In the genomic region with DNA sequence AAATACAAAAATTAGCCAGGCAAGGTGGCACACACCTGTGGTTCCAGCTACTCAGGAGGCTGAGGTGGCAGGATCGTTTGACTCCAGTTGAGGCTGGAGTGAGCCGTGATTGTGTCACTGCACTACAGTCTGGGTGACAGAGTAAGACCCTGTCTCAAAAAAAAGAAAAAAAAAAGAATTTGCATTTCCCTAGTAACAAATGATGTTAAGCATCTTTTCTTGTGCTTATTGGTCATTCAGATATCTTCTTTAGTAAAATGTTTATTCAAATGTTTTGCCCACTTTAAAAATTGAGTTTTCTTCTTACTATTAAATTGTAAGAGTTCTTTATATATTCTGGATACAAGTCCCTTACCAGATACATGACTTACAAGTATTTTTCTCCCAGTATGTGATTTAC, we compare ENCODE assay signal across 16 cellular contexts. TPM values are rescaled to one million over a fixed set of nuclear protein-coding genes. Genes with fewer than 3 reads are reported as not detected.
DNase-seq lines count a peak whose midpoint lies in the region; ATAC-seq, FAIRE-seq and TF ChIP-seq lines count a peak whose summit lies in the region.
"Had no signal": no experiment of that assay in that cellular context is flagged by ENCODE, and none has a peak within 500 bp of the region (broad histone marks: within the 10 kb centered on the region; RNA-seq: fewer than 3 reads in every experiment).

No MANE protein-coding gene starts in this region.

- peaks cover 34% of the 10 kb centered on the region for H3K36me3 ChIP-seq in DOHH2 (ENCODE audit: control insufficient read depth, low read length)
- no peaks in the 10 kb centered on the region for H3K36me3 ChIP-seq in K562 (ENCODE audit: control insufficient read depth, insufficient read depth, low read length)
- no peaks in the 10 kb centered on the region for H3K36me3 ChIP-seq in Peyer's patch
- H3K36me3 ChIP-seq: SJSA1 had no signal

- H3K27me3 ChIP-seq in DOHH2 (ENCODE audit: control insufficient read depth, low read length) (no peaks in the 10 kb centered on the region), K562 (ENCODE audit: control insufficient read depth in 2 of 2, insufficient read depth in 2 of 2, low read length in 2 of 2) (no peaks in the 10 kb centered on the region), Peyer's patch (no peaks in the 10 kb centered on the region)
- H3K27me3 ChIP-seq: SJSA1 had no signal

- no peak for FAIRE-seq in K562 (lab: Jason Lieb, UNC)

- no peak for TF ChIP-seq CTCF in DOHH2 (IDR thresholded peaks at IDR 0.05; ENCODE audit: low read depth, low read length, poor library complexity, severe bottlenecking)
- TF ChIP-seq CTCF in K562 (IDR thresholded peaks at IDR 0.05 in 2 of 3, conservative IDR thresholded peaks at IDR 0.05 in 1 of 3; ENCODE audit: insufficient read depth in 2 of 3, low read depth in 1 of 3, low read length in 3 of 3), result no peak
- TF ChIP-seq CTCF in Peyer's patch (IDR thresholded peaks at IDR 0.05), result no peak

- TF ChIP-seq RAD21 in K562 (CRISPR knock-in tag; conservative IDR thresholded peaks at IDR 0.05 in 1 of 2, IDR thresholded peaks at IDR 0.05 in 1 of 2), result no peak

- H3F3A ChIP-seq in DOHH2 (ENCODE audit: control insufficient read depth, insufficient read depth), result peaks cover 10% of the 10 kb centered on the region

- H3K9ac ChIP-seq in K562 (ENCODE audit: insufficient read depth in 1 of 2, low read depth in 2 of 2, low read length in 2 of 2), result no peak overlapping the region

- H3K79me2 ChIP-seq in DOHH2 (ENCODE audit: control insufficient read depth, low read length) (no peaks in the 10 kb centered on the region), K562 (ENCODE audit: control insufficient read depth, insufficient read depth, low read length) (no peaks in the 10 kb centered on the region)

- peak; percentile 57 for DNase-seq in NAMALWA (ENCODE audit: low spot score)
- no peak for DNase-seq in K562 (ENCODE audit: extremely low read depth in 1 of 4, low spot score in 3 of 4)
- no peak for DNase-seq in GDM1 (lab: John Stamatoyannopoulos, UW)
- DNase-seq in medulla oblongata (ENCODE audit: extremely low spot score), result no peak
- no peak for DNase-seq in Peyer's patch
- DNase-seq in NCI-H2196 treated with DMSO at 0.1 percent for 48 hours (lab: John Stamatoyannopoulos, UW; ENCODE audit: unreplicated experiment), result no peak
- DNase-seq: DND-41, H7, NCI-H1436 treated with DMSO at 0.1 percent for 48 hours, NCI-H2081 treated with DMSO at 0.1 percent for 48 hours, NCI-H526, PC-3, T-helper 9 cell had no signal

- H3K4me1 ChIP-seq in DOHH2 (ENCODE audit: control insufficient read depth, low read length) (peaks cover 56% of the 10 kb centered on the region), K562 (replicated peaks in 1 of 2; ENCODE audit: control insufficient read depth in 2 of 2, insufficient read depth in 2 of 2, low read length in 2 of 2) (no peaks in the 10 kb centered on the region), Peyer's patch (no peaks in the 10 kb centered on the region)

- H3K9me3 ChIP-seq in DOHH2 (ENCODE audit: control insufficient read depth, insufficient read depth, low read length) (peaks cover 13% of the 10 kb centered on the region; the same call in 1 of the 2 replicates), K562 (replicated peaks; ENCODE audit: control insufficient read depth, insufficient read depth, low read depth, low read length) (no peaks in the 10 kb centered on the region), Peyer's patch (no peaks in the 10 kb centered on the region)
- H3K9me3 ChIP-seq: SJSA1 had no signal

- intact Hi-C loops in K562 (cut with micrococcal nuclease), result no loop called here

- TF ChIP-seq POLR2A in K562 (conservative IDR thresholded peaks at IDR 0.05), result no peak
- no peak for TF ChIP-seq POLR2A in Peyer's patch (IDR thresholded peaks at IDR 0.05)

- TF ChIP-seq EP300 in K562 (IDR thresholded peaks at IDR 0.05; ENCODE audit: low read length), result no peak

- H3K9me2 ChIP-seq in DOHH2 (replicated peaks; ENCODE audit: control insufficient read depth, low read length), result no peaks in the 10 kb centered on the region

- no peak for ATAC-seq in K562
- ATAC-seq: PC-3, T-cell had no signal

- in situ Hi-C loops in K562 (cut with MboI), result no loop called here

- H3K4me3 ChIP-seq in DOHH2 (ENCODE audit: low read length) (peak overlapping the region; percentile 58), K562 (no peak overlapping the region), Peyer's patch (no peak overlapping the region)
- H3K4me3 ChIP-seq: SJSA1 had no signal

- H3K27ac ChIP-seq in DOHH2 (ENCODE audit: low read depth, low read length), result peak overlapping the region; percentile 93
- no peak overlapping the region for H3K27ac ChIP-seq in K562 (ENCODE audit: extremely low read depth, low read depth, low read length)
- H3K27ac ChIP-seq in Peyer's patch, result no peak overlapping the region
- H3K27ac ChIP-seq: SJSA1 had no signal

- H3K4me2 ChIP-seq in DOHH2 (ENCODE audit: low read length) (peak overlapping the region; percentile 66), K562 (ENCODE audit: insufficient read depth, low read length) (no peak overlapping the region)

- POLR2A ChIA-PET in K562 (lab: Yijun Ruan, JAX), result no interaction called here

- 4% methylated on average over 2 of the region's 2 CpGs for WGBS in K562 (ENCODE audit: insufficient coverage, low coverage, missing lambda C conversion rate)

- H2AFZ ChIP-seq in K562 (ENCODE audit: low read depth, low read length), result no peak overlapping the region

- BruUV-seq in K562 (replicated peaks; lab: Mats Ljungman, UMichigan), result no TSS peak

- H3K9me1 ChIP-seq in K562 (ENCODE audit: control insufficient read depth, insufficient read depth, low read length), result no peaks in the 10 kb centered on the region

- CTCF ChIA-PET in K562 (lab: Yijun Ruan, JAX; ENCODE audit: low intra/inter-chr PET ratio), result no interaction called here

- H4K20me1 ChIP-seq in DOHH2 (ENCODE audit: control insufficient read depth, insufficient read depth, low read depth, low read length) (no peaks in the 10 kb centered on the region), K562 (replicated peaks; ENCODE audit: control insufficient read depth, insufficient read depth, low read length) (no peaks in the 10 kb centered on the region)

TF ChIP-seq in K562, 482 proteins besides CTCF, POLR2A, EP300 and RAD21:
- 0 out of 2 replicates have a peak, but pooled peaks have one; percentile 63 for TF ChIP-seq RFX5 (IDR thresholded peaks at IDR 0.05; ENCODE audit: low read depth, low read length)
- no peak for TF ChIP-seq ZNF217 (CRISPR knock-in tag; IDR thresholded peaks at IDR 0.05)

RNA-seq across cellular contexts. Expression of a gene that starts 48.7 kb away (rescaled TPM):
- total RNA-seq in K562 (2011; cell fraction: chromatin; rRNA removed; ENCODE audit: low replicate concordance), result 29.4 and 39.8 TPM in 2 replicates
- 14.0 and 18.4 TPM in 2 replicates for total RNA-seq in K562 (2011; cell fraction: nucleolus; rRNA removed)
- total RNA-seq in K562 (2011; cell fraction: nucleoplasm; rRNA removed), result 16.1 and 21.3 TPM in 2 replicates
- 4.7 and 5.7 TPM in 2 replicates for total RNA-seq in K562 (2014; rRNA removed)
- total RNA-seq in K562 (2014; rRNA removed; fragmentation: Illumina TruSeq; extraction: Trizol), result 7.7 and 8.9 TPM in 2 replicates
- 7.1 TPM in 2 replicates for total RNA-seq in K562 (2015; rRNA removed; fragmentation: Illumina TruSeq; extraction: Trizol)
- total RNA-seq in K562 (2021), result 13.7 and 14.2 TPM in 2 replicates
- 6.4 and 6.7 TPM in 2 replicates for polyA plus RNA-seq in K562 (2011; rRNA removed)
- 1.8 and 2.5 TPM in 2 replicates for polyA plus RNA-seq in K562 (2011; cell fraction: cytosol; rRNA removed)
- 24.5 and 25.4 TPM in 2 replicates for polyA plus RNA-seq in K562 (2011; cell fraction: nucleus; rRNA removed)
- 2.3 and 5.2 TPM in 2 replicates for polyA plus RNA-seq in K562 (2012)
- polyA plus RNA-seq in K562 (2014; fragmentation: Illumina TruSeq; extraction: Trizol), result 2.7 and 3.6 TPM in 2 replicates
- polyA plus RNA-seq in K562 (2014; fragmentation: Nextera tagmentation; extraction: Ambion mirVana), result 1 to 10 TPM; 1.2 to 1.6 TPM
- 4.1 and 4.9 TPM in 2 replicates for polyA plus RNA-seq in K562 (2014; rRNA removed)
- 26.5 and 26.9 TPM in 2 replicates for polyA minus RNA-seq in K562 (2011; rRNA and poly(A)+ RNA removed)
- polyA minus RNA-seq in K562 (2011; cell fraction: cytosol; rRNA and poly(A)+ RNA removed), result 9.8 and 10.7 TPM in 2 replicates
- 21.9 and 33.7 TPM in 2 replicates for polyA minus RNA-seq in K562 (2011; cell fraction: nucleus; rRNA and poly(A)+ RNA removed)
- total RNA-seq in Peyer's patch, result 10 to 100 TPM; 37.1 to 70.1 (median 52.9) TPM
